Comparison of ENCODE assay signal across 1 cellular context in the genomic region with DNA sequence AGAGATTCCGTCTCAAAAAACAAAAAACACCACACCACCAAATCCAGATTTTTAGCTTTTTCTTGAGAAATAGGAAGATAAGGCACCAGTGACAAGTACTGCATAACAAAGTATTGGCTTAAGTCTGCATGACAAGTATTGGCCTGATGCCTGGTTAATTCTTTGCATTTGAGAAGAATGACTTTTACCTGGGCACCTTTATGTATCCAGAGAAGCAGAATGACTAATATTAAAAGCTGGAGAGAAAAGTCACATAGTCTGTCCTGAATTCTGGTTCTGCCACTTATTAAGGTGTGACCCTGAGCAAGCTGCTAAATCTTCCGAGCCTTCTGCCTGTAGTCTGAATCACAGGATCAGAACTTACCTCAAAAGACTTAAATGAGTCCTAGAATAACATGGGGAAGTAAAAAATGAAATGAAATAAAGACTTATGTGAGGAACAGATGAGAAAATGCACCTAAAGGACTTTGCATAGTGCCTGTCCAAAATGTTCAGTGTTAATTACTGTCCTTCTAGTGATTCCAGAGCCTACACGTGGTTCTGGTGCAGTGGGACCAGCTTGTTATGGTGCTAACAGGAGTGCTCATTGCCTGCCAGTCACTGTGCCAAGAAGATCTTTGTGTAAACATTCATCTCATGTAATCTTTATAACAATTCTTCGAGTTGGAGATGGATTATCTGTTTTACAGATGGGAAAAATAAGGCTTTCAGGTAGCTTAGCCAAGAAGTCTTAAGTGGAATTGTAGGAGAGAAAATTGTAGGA.
TF ChIP-seq lines count a peak whose summit lies in the region.

No MANE protein-coding gene starts in this region.

TF ChIP-seq in SK-N-SH, 30 proteins besides CTCF, POLR2A, EP300 and RAD21:
- TF ChIP-seq MAX (IDR thresholded peaks at IDR 0.05; ENCODE audit: low read depth) (no peak), PBX3 (IDR thresholded peaks at IDR 0.05) (peak; percentile 8; the same call in 1 of the 2 replicates)
- TF ChIP-seq, protein P1, sequence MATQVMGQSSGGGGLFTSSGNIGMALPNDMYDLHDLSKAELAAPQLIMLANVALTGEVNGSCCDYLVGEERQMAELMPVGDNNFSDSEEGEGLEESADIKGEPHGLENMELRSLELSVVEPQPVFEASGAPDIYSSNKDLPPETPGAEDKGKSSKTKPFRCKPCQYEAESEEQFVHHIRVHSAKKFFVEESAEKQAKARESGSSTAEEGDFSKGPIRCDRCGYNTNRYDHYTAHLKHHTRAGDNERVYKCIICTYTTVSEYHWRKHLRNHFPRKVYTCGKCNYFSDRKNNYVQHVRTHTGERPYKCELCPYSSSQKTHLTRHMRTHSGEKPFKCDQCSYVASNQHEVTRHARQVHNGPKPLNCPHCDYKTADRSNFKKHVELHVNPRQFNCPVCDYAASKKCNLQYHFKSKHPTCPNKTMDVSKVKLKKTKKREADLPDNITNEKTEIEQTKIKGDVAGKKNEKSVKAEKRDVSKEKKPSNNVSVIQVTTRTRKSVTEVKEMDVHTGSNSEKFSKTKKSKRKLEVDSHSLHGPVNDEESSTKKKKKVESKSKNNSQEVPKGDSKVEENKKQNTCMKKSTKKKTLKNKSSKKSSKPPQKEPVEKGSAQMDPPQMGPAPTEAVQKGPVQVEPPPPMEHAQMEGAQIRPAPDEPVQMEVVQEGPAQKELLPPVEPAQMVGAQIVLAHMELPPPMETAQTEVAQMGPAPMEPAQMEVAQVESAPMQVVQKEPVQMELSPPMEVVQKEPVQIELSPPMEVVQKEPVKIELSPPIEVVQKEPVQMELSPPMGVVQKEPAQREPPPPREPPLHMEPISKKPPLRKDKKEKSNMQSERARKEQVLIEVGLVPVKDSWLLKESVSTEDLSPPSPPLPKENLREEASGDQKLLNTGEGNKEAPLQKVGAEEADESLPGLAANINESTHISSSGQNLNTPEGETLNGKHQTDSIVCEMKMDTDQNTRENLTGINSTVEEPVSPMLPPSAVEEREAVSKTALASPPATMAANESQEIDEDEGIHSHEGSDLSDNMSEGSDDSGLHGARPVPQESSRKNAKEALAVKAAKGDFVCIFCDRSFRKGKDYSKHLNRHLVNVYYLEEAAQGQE (IDR thresholded peaks at IDR 0.05; ENCODE audit: low read depth, low read length) = no peak
- TF ChIP-seq, protein P2, sequence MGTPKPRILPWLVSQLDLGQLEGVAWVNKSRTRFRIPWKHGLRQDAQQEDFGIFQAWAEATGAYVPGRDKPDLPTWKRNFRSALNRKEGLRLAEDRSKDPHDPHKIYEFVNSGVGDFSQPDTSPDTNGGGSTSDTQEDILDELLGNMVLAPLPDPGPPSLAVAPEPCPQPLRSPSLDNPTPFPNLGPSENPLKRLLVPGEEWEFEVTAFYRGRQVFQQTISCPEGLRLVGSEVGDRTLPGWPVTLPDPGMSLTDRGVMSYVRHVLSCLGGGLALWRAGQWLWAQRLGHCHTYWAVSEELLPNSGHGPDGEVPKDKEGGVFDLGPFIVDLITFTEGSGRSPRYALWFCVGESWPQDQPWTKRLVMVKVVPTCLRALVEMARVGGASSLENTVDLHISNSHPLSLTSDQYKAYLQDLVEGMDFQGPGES (IDR thresholded peaks at IDR 0.05; ENCODE audit: low read depth, low read length) = no peak
TF ChIP-seq in SK-N-SH: peak in this region for 1.
